In genomic region chr13:48294670-48295069, GRCh38 we compare ENCODE assay signal across 8 cellular contexts.
"Had no signal": no experiment of that assay in that cellular context is flagged by ENCODE, and none has a peak within 500 bp of the region (broad histone marks: within the 10 kb centered on the region; RNA-seq: fewer than 3 reads in every experiment).

No MANE protein-coding gene starts in this region.

- H3K4me2 ChIP-seq: GM23338 had no signal

- H3K4me3 ChIP-seq: GM23338, K562 had no signal

- DNase-seq: H9, HCEC 1CT, IMR-90, KG1 had no signal

- ATAC-seq: GM23338, K562 had no signal

- H2AFZ ChIP-seq: GM23338 had no signal

- FAIRE-seq: H1, H54, K562 had no signal
